In genomic region chr17:28406478-28406824, GRCh38 we compare ENCODE assay signal across 9 cellular contexts. TPM values are rescaled to one million over a fixed set of nuclear protein-coding genes. Genes with fewer than 3 reads are reported as not detected.
DNase-seq lines count a peak whose midpoint lies in the region; ATAC-seq and TF ChIP-seq lines count a peak whose summit lies in the region.
"Had no signal": no experiment of that assay in that cellular context is flagged by ENCODE, and none has a peak within 500 bp of the region (broad histone marks: within the 10 kb centered on the region; RNA-seq: fewer than 3 reads in every experiment).

No MANE protein-coding gene starts in this region.

- intact Hi-C loops in uterus (cut with DNase I; ENCODE audit: low total_unique reads), result no loop called here

- no peaks in the 10 kb centered on the region for H3K9me3 Mint-ChIP-seq in memory B cell

- POLR2A ChIA-PET in GM10248 (lab: Yijun Ruan, JAX), result no interaction called here

- H3K27me3 Mint-ChIP-seq in memory B cell, result no peaks in the 10 kb centered on the region

- no peaks in the 10 kb centered on the region for H3K9me3 ChIP-seq in uterus

- peak overlapping the region; percentile 88 for H3K4me3 Mint-ChIP-seq in memory B cell

- H3K4me3 ChIP-seq in cardiac fibroblast (replicated peaks in 1 of 2; ENCODE audit: low read depth in 2 of 2, low read length in 2 of 2) (peak overlapping the region; percentile 59 to 66), uterus (peak overlapping the region; percentile 62 to 86)

- no peaks in the 10 kb centered on the region for H3K36me3 Mint-ChIP-seq in memory B cell

- H3K27ac ChIP-seq in uterus, result peak overlapping the region; percentile 0 to 72

- peaks cover 0 to 5% of the 10 kb centered on the region in 2 donors for H3K4me1 ChIP-seq in uterus

- H3K27me3 ChIP-seq in uterus, result no peaks in the 10 kb centered on the region

- in situ Hi-C loops in G401 (cut with HindIII; ENCODE audit: low sequenced_read_pairs), result no loop called here

- TF ChIP-seq POLR2A in uterus (IDR thresholded peaks at IDR 0.05), result no peak

- CTCF ChIA-PET in GM10248 (lab: Yijun Ruan, JAX), result interaction anchor here (1.2 to 3.3 kb wide), 2 partner anchors 11 to 155 kb away, joined by 3 to 31 read pairs; no protein-coding TSS in a partner anchor

- peak; percentile 11 for ATAC-seq in memory B cell (ENCODE audit: low read depth)

- H3K36me3 ChIP-seq in uterus, result no peaks in the 10 kb centered on the region

- TF ChIP-seq CTCF in cardiac fibroblast (IDR thresholded peaks at IDR 0.05; ENCODE audit: low read depth, low read length) (no peak), uterus (IDR thresholded peaks at IDR 0.05) (no peak), GM10248 (IDR thresholded peaks at IDR 0.05; ENCODE audit: control extremely low read depth, extremely low read depth, low read depth, missing control alignments) (no peak)

- DNase-seq in G401 (ENCODE audit: low spot score) (peak; percentile 43), NCI-H2196 treated with DMSO at 0.1 percent for 48 hours (lab: John Stamatoyannopoulos, UW; ENCODE audit: unreplicated experiment) (peak; percentile 5), cardiac fibroblast (ENCODE audit: low read depth in 2 of 2) (no peak), memory B cell (ENCODE audit: low spot score in 2 of 2) (no peak), uterus (no peak), HuH-7 (ENCODE audit: low spot score) (no peak), GM10248 (ENCODE audit: extremely low spot score) (no peak)
- no peak for DNase-seq in stimulated activated CD8-positive, alpha-beta memory T cell treated with anti-CD3 and anti-CD28 coated beads, Interleukin-4, amount 100 ng/mL, for 48 hours

- no peak overlapping the region for H3K27ac Mint-ChIP-seq in memory B cell

- H3K4me1 Mint-ChIP-seq in memory B cell, result peaks cover 8% of the 10 kb centered on the region

RNA-seq across cellular contexts. Expression of gene SLC46A1, which starts 0.4 kb away (rescaled TPM):
- total RNA-seq in G401 (2014; rRNA removed; shearing (Covaris generic)), result 33.6 and 44.7 TPM in 2 replicates
- 10 to 100 TPM in 1 of 4 donors, 1 to 10 TPM in 3; 1.5 to 17.6 (median 4.7) TPM for total RNA-seq in uterus

RNA-seq across cellular contexts. Expression of gene SARM1, which starts 35.0 kb away (rescaled TPM):
- total RNA-seq in G401 (2014; rRNA removed; shearing (Covaris generic)), result 18.6 and 20.4 TPM in 2 replicates
- 10 to 100 TPM in 3 of 4 donors, 1 to 10 TPM in 1; 5.3 to 24.4 (median 17.2) TPM for total RNA-seq in uterus

RNA-seq across cellular contexts. Expression of gene VTN, which starts 36.3 kb away (rescaled TPM):
- 12.4 and 13.1 TPM in 2 replicates for total RNA-seq in G401 (2014; rRNA removed; shearing (Covaris generic))
- total RNA-seq in uterus, result 1 to 10 TPM in 1 of 4 donors, under 1 TPM in 2, not detected in 1; 0.51 to 2.1 (median 0.69) TPM

RNA-seq across cellular contexts. Expression of gene SEBOX, which starts 41.5 kb away (rescaled TPM):
- total RNA-seq in G401 (2014; rRNA removed; shearing (Covaris generic)), result not detected in 2 replicates
- not detected for total RNA-seq in uterus
- total RNA-seq: SK-MEL-5 had no signal

RNA-seq across cellular contexts. Expression of gene POLDIP2, which starts 49.1 kb away (rescaled TPM):
- 200 and 227 TPM in 2 replicates for total RNA-seq in G401 (2014; rRNA removed; shearing (Covaris generic))
- total RNA-seq in uterus, result 10 to 100 TPM; 37.7 to 53.0 (median 41.2) TPM

Comparison
In these comparisons a context has a peak if more than half of its experiments do, and no peak if none do; other contexts are left out.
1. DNase-seq: peak in G401 (single experiment) and NCI-H2196 treated with DMSO at 0.1 percent for 48 hours (single experiment); none in cardiac fibroblast (0 of 2), memory B cell (0 of 2), uterus (0 of 2), HuH-7 (single experiment), GM10248 (single experiment) and stimulated activated CD8-positive, alpha-beta memory T cell treated with anti-CD3 and anti-CD28 coated beads, Interleukin-4, amount 100 ng/mL, for 48 hours (single experiment).